8 cellular contexts compared by ENCODE assay signal in genomic region chr12:88036368-88036965, GRCh38. TPM values are rescaled to one million over a fixed set of nuclear protein-coding genes. Genes with fewer than 3 reads are reported as not detected.
DNase-seq lines count a peak whose midpoint lies in the region; FAIRE-seq and TF ChIP-seq lines count a peak whose summit lies in the region.

No MANE protein-coding gene starts in this region.

- TF ChIP-seq CTCF in bronchial epithelial cell (IDR thresholded peaks at IDR 0.05; ENCODE audit: insufficient read depth, low read length, severe bottlenecking) = no peak

- H3K36me3 ChIP-seq in bronchial epithelial cell (ENCODE audit: control insufficient read depth, insufficient read depth, low read length) (no peaks in the 10 kb centered on the region), mucosa of stomach (ENCODE audit: control insufficient read depth, insufficient read depth, low read length) (no peaks in the 10 kb centered on the region)

- DNase-seq in GM04503 (ENCODE audit: low read depth) = peak; percentile 31
- DNase-seq in MV-4-11 (lab: John Stamatoyannopoulos, UW) = peak; percentile 61
- DNase-seq in bronchial epithelial cell (ENCODE audit: low read depth) = peak; percentile 83
- DNase-seq in NCI-H2171 treated with DMSO at 0.1 percent for 48 hours (lab: John Stamatoyannopoulos, UW) = no peak
- DNase-seq in central memory CD4-positive, alpha-beta T cell = no peak
- DNase-seq in NCI-H1048 (lab: John Stamatoyannopoulos, UW) = no peak
- DNase-seq in OCI-M2 (lab: John Stamatoyannopoulos, UW; ENCODE audit: unreplicated experiment) = no peak

- H3K4me3 ChIP-seq in bronchial epithelial cell (ENCODE audit: low read depth, low read length) (peak overlapping the region; percentile 93), mucosa of stomach (ENCODE audit: low read length) (peak overlapping the region; percentile 71)

- FAIRE-seq in bronchial epithelial cell (lab: Jason Lieb, UNC) = peak; percentile 77

- no peaks in the 10 kb centered on the region for H3K27me3 ChIP-seq in bronchial epithelial cell (ENCODE audit: control insufficient read depth, insufficient read depth, low read length)
- no peaks in the 10 kb centered on the region for H3K27me3 ChIP-seq in mucosa of stomach (ENCODE audit: control insufficient read depth, insufficient read depth, low read length)

- H3K4me1 ChIP-seq in mucosa of stomach (ENCODE audit: control insufficient read depth, insufficient read depth, low read length) = peaks cover 7% of the 10 kb centered on the region

- H3K9ac ChIP-seq in mucosa of stomach (ENCODE audit: low read length) = peak overlapping the region; percentile 87

- no peaks in the 10 kb centered on the region for H3K9me3 ChIP-seq in mucosa of stomach (ENCODE audit: control insufficient read depth, low read length)

RNA-seq across cellular contexts. Expression of gene C12orf50, which starts 7.3 kb away (rescaled TPM):
- total RNA-seq in bronchial epithelial cell = not detected in 2 replicates

Comparison
In these comparisons a context has a peak if more than half of its experiments do, and no peak if none do; other contexts are left out.
1. DNase-seq: peak in GM04503 (single experiment), MV-4-11 (single experiment) and bronchial epithelial cell (single experiment); none in NCI-H2171 treated with DMSO at 0.1 percent for 48 hours (single experiment), central memory CD4-positive, alpha-beta T cell (single experiment), NCI-H1048 (single experiment) and OCI-M2 (single experiment).